Comparison of ENCODE assay signal across 21 cellular contexts in the genomic region with DNA sequence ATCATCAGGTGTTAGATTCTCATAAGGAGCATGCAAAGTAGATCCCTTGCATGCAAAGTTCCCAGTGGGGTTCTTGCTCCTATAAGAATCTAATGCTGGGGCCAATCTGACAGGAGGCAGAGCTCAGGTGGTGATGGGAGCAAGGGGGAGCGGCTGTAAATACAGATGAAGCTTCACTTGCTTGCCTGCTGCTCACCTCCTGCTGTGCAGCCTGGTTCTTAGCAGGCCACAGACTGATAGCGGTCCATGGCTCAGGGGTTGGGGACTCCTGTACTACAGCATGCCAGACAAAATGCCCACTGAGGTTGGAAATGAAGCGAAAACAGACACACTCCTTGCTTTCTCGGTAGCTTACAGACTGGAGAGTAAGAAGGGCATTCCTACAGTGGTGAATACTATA.
"Had no signal": no experiment of that assay in that cellular context is flagged by ENCODE, and none has a peak within 500 bp of the region (broad histone marks: within the 10 kb centered on the region; RNA-seq: fewer than 3 reads in every experiment).

No MANE protein-coding gene starts in this region.

- H3K36me3 Mint-ChIP-seq: activated naive CD4-positive, alpha-beta T cell treated with anti-CD3 and anti-CD28 coated beads, Interleukin-2, amount 50 U/mL, for 72 hours; brain; stimulated activated naive B cell treated with anti-CD40 and anti-IgM and Interleukin-4, amounts not matched to agents 10 μg/mL and 1 μg/mL and 100 μg/mL, for 72 hours had no signal

- H3K9me3 Mint-ChIP-seq: activated T-cell treated with anti-CD3 and anti-CD28 coated beads, Interleukin-2, amount 50 U/mL, for 4 hours; T-helper 1 cell treated with Interleukin-12 subunit alpha and Interleukin-12 subunit beta and Interleukin-4 antibody, amounts not matched to agents 30 μg/mL and 1 μg/mL, for 36 hours had no signal

- H3K4me3 Mint-ChIP-seq: activated T-cell treated with anti-CD3 and anti-CD28 coated beads, Interleukin-2, amount 50 U/mL, for 4 hours; brain; natural killer cell treated with Interleukin-12 subunit alpha and Interleukin-12 subunit beta and Interleukin-15 and Interleukin-18, amount 100 ng/mL, for 72 hours; T-helper 1 cell treated with Interleukin-12 subunit alpha and Interleukin-12 subunit beta and Interleukin-4 antibody, amounts not matched to agents 30 μg/mL and 1 μg/mL, for 36 hours had no signal

- ATAC-seq: activated naive CD4-positive, alpha-beta T cell treated with anti-CD3 and anti-CD28 coated beads, Interleukin-2, amount 50 U/mL, for 72 hours; activated T-cell treated with anti-CD3 and anti-CD28 coated beads, Interleukin-2, amount 50 U/mL, for 4 hours; left lobe of liver; natural killer cell treated with Interleukin-12 subunit alpha and Interleukin-12 subunit beta and Interleukin-15 and Interleukin-18, amount 100 ng/mL, for 72 hours; stimulated activated naive B cell treated with anti-CD40 and anti-IgM and Interleukin-4, amounts not matched to agents 10 μg/mL and 1 μg/mL and 100 μg/mL, for 72 hours had no signal

- H3K27ac Mint-ChIP-seq: activated naive CD4-positive, alpha-beta T cell treated with anti-CD3 and anti-CD28 coated beads, Interleukin-2, amount 50 U/mL, for 72 hours; brain; stimulated activated naive B cell treated with anti-CD40 and anti-IgM and Interleukin-4, amounts not matched to agents 10 μg/mL and 1 μg/mL and 100 μg/mL, for 72 hours; T-helper 1 cell treated with Interleukin-12 subunit alpha and Interleukin-12 subunit beta and Interleukin-4 antibody, amounts not matched to agents 30 μg/mL and 1 μg/mL, for 36 hours had no signal

- H3K4me3 ChIP-seq: esophagus squamous epithelium, ovary, sigmoid colon, transverse colon had no signal

- H3K27me3 Mint-ChIP-seq: natural killer cell treated with Interleukin-12 subunit alpha and Interleukin-12 subunit beta and Interleukin-15 and Interleukin-18, amount 100 ng/mL, for 72 hours; stimulated activated naive B cell treated with anti-CD40 and anti-IgM and Interleukin-4, amounts not matched to agents 10 μg/mL and 1 μg/mL and 100 μg/mL, for 72 hours had no signal

- DNase-seq: activated CD4-positive, alpha-beta T cell treated with anti-CD3 and anti-CD28 coated beads, Interleukin-2, amount 50 U/mL, for 4 hours; activated effector memory CD4-positive, alpha-beta T cell treated with anti-CD3 and anti-CD28 coated beads, Interleukin-2, amount 50 U/mL, for 16 hours; activated T-cell treated with anti-CD3 and anti-CD28 coated beads, Interleukin-2, amount 50 U/mL, for 4 hours; amygdala; cerebellar nuclear complex; dermis blood vessel endothelial cell; esophagus squamous epithelium; foreskin fibroblast; head of caudate nucleus; islet precursor cell; ovary; sigmoid colon; stimulated activated CD4-positive, alpha-beta T cell treated with anti-CD3 and anti-CD28 coated beads, Interleukin-2, amount 100 ng/mL, for 24 hours; stimulated activated naive B cell treated with anti-CD40 and anti-IgM and Interleukin-4, amounts not matched to agents 10 μg/mL and 1 μg/mL and 100 μg/mL, for 72 hours; substantia nigra; transverse colon had no signal
